Comparison of ENCODE assay signal across 10 cellular contexts in the genomic region with DNA sequence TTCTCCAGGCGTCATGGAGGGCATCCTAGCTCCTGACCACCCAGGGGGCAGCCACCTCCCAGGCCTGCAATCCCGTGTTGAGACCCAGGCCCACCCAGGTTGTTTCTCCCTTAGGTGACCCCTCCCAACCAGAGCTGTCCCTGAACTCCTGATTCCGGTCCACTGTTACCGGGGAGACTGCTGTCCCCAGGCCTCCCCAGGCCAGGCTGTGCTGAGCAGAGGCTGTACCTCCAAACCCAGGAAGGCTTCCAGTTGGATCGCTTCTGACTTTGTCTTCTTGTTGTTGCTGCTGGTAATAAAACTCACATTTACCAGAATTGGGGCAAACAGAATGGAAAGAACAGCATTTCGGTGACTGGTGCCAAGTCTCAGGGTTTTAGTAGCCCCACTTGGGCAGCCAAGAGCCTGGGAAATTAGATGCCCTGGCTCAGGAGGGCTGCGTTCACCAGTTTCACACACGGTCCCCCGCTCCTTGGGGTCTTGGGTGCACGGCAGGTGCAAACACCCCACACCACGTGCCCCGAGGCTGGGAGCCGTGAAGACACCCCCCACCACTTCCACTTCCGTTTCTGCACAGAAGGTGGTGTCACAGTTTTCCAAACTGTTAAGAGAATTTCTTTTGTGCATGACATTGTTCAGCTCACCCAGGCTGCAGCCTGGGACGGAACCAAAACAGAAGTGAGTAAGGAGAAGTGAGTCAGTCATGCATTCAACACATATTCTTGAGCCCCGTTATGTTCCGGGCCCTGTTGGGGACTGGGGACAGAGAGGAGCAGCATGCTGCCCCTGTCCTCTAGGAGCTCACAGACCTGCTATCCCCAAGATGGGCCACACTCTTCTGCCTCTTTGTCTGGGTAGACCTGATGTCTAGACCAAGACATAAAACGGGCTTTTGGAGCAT. TPM values are rescaled to one million over a fixed set of nuclear protein-coding genes. Genes with fewer than 3 reads are reported as not detected.
DNase-seq lines count a peak whose midpoint lies in the region; ATAC-seq and TF ChIP-seq lines count a peak whose summit lies in the region.
"Had no signal": no experiment of that assay in that cellular context is flagged by ENCODE, and none has a peak within 500 bp of the region (broad histone marks: within the 10 kb centered on the region; RNA-seq: fewer than 3 reads in every experiment).

No MANE protein-coding gene starts in this region.

- H3K9me3 Mint-ChIP-seq in activated T-cell treated with anti-CD3 and anti-CD28 coated beads, Interleukin-2, amount 50 U/mL, for 24 hours, result no peaks in the 10 kb centered on the region
- peaks cover 0 to 2% of the 10 kb centered on the region in 2 donors for H3K9me3 Mint-ChIP-seq in stimulated activated naive CD8-positive, alpha-beta T cell treated with anti-CD3 and anti-CD28 coated beads, Interleukin-15, amount 100 ng/mL, for 72 hours
- H3K9me3 Mint-ChIP-seq in glutamatergic neuron (ENCODE audit: unreplicated experiment), result no peaks in the 10 kb centered on the region

- H3K27ac Mint-ChIP-seq in activated T-cell treated with anti-CD3 and anti-CD28 coated beads, Interleukin-2, amount 50 U/mL, for 24 hours, result peak overlapping the region; percentile 35
- peak overlapping the region in 1 of 2 donors; percentile 27 for H3K27ac Mint-ChIP-seq in stimulated activated naive CD8-positive, alpha-beta T cell treated with anti-CD3 and anti-CD28 coated beads, Interleukin-15, amount 100 ng/mL, for 72 hours
- no peak overlapping the region for H3K27ac Mint-ChIP-seq in glutamatergic neuron (ENCODE audit: unreplicated experiment)

- no peaks in the 10 kb centered on the region for H3K36me3 Mint-ChIP-seq in activated T-cell treated with anti-CD3 and anti-CD28 coated beads, Interleukin-2, amount 50 U/mL, for 24 hours (ENCODE audit: low read depth)
- no peaks in the 10 kb centered on the region for H3K36me3 Mint-ChIP-seq in glutamatergic neuron (ENCODE audit: unreplicated experiment)

- ATAC-seq in HG03469 (IDR thresholded peaks at IDR 0.05; ENCODE audit: unreplicated experiment) (peak; percentile 53), GM18520 (IDR thresholded peaks at IDR 0.05; ENCODE audit: unreplicated experiment) (no peak)
- peak; percentile 35 for ATAC-seq in stimulated activated naive CD8-positive, alpha-beta T cell treated with anti-CD3 and anti-CD28 coated beads, Interleukin-15, amount 100 ng/mL, for 72 hours

- no peak for TF ChIP-seq CTCF in glutamatergic neuron (IDR thresholded peaks at IDR 0.05; ENCODE audit: partially characterized antibody, unreplicated experiment)

- H3K27me3 Mint-ChIP-seq in activated T-cell treated with anti-CD3 and anti-CD28 coated beads, Interleukin-2, amount 50 U/mL, for 24 hours, result peaks cover 23% of the 10 kb centered on the region
- peaks cover 6% of the 10 kb centered on the region for H3K27me3 Mint-ChIP-seq in stimulated activated naive CD8-positive, alpha-beta T cell treated with anti-CD3 and anti-CD28 coated beads, Interleukin-15, amount 100 ng/mL, for 72 hours
- peaks cover 5% of the 10 kb centered on the region for H3K27me3 Mint-ChIP-seq in glutamatergic neuron (ENCODE audit: unreplicated experiment)

- peaks cover 34% of the 10 kb centered on the region for H3K4me1 Mint-ChIP-seq in activated T-cell treated with anti-CD3 and anti-CD28 coated beads, Interleukin-2, amount 50 U/mL, for 24 hours (ENCODE audit: low read depth)
- H3K4me1 Mint-ChIP-seq in stimulated activated naive CD8-positive, alpha-beta T cell treated with anti-CD3 and anti-CD28 coated beads, Interleukin-15, amount 100 ng/mL, for 72 hours, result peaks cover 83% of the 10 kb centered on the region
- peaks cover 7% of the 10 kb centered on the region for H3K4me1 Mint-ChIP-seq in glutamatergic neuron (ENCODE audit: low read depth, unreplicated experiment)

- no peak overlapping the region for H3K4me3 Mint-ChIP-seq in activated T-cell treated with anti-CD3 and anti-CD28 coated beads, Interleukin-2, amount 50 U/mL, for 24 hours
- peak overlapping the region in 1 of 2 donors; percentile 57 for H3K4me3 Mint-ChIP-seq in stimulated activated naive CD8-positive, alpha-beta T cell treated with anti-CD3 and anti-CD28 coated beads, Interleukin-15, amount 100 ng/mL, for 72 hours
- no peak overlapping the region for H3K4me3 Mint-ChIP-seq in glutamatergic neuron (ENCODE audit: unreplicated experiment)

- DNase-seq in activated T-cell treated with anti-CD3 and anti-CD28 coated beads, Interleukin-2, amount 50 U/mL, for 24 hours, result peak; percentile 58
- DNase-seq in activated T-cell treated with anti-CD3 and anti-CD28 coated beads, Interleukin-2, amount 50 U/mL, for 1 hour, result no peak
- peak; percentile 14 for DNase-seq in cerebellar cortex (ENCODE audit: low spot score)
- DNase-seq in stimulated activated naive CD8-positive, alpha-beta T cell treated with anti-CD3 and anti-CD28 coated beads, Interleukin-15, amount 100 ng/mL, for 72 hours, result peak in 1 of 2 donors; percentile 7
- DNase-seq in glutamatergic neuron, result no peak
- no peak for DNase-seq in T-helper 1 cell
- DNase-seq: ACHN had no signal

RNA-seq across cellular contexts. Expression of gene ITM2C, which starts 29.4 kb away (rescaled TPM):
- 72.0 TPM for total RNA-seq in glutamatergic neuron (ENCODE audit: unreplicated experiment)

RNA-seq across cellular contexts. Expression of gene GPR55, which starts 30.9 kb away (rescaled TPM):
- not detected for total RNA-seq in glutamatergic neuron (ENCODE audit: unreplicated experiment)
- total RNA-seq: cardiac muscle cell had no signal

Comparison
In these comparisons a context has a peak if more than half of its experiments do, and no peak if none do; other contexts are left out.
1. DNase-seq: peak in activated T-cell treated with anti-CD3 and anti-CD28 coated beads, Interleukin-2, amount 50 U/mL, for 24 hours (single experiment) and cerebellar cortex (single experiment); none in activated T-cell treated with anti-CD3 and anti-CD28 coated beads, Interleukin-2, amount 50 U/mL, for 1 hour (single experiment), glutamatergic neuron (single experiment) and T-helper 1 cell (0 of 5).